ENCODE assay signal across 23 cellular contexts in genomic region chr2:15645720-15646385, GRCh38. TPM values are rescaled to one million over a fixed set of nuclear protein-coding genes. Genes with fewer than 3 reads are reported as not detected.
DNase-seq lines count a peak whose midpoint lies in the region; ATAC-seq lines count a peak whose summit lies in the region.
"Had no signal": no experiment of that assay in that cellular context is flagged by ENCODE, and none has a peak within 500 bp of the region (broad histone marks: within the 10 kb centered on the region; RNA-seq: fewer than 3 reads in every experiment).

No MANE protein-coding gene starts in this region.

- peaks cover 11% of the 10 kb centered on the region for H3K36me3 Mint-ChIP-seq in memory B cell

- no peak overlapping the region for H3K4me3 Mint-ChIP-seq in memory B cell
- H3K4me3 Mint-ChIP-seq: CD8-positive, alpha-beta T cell had no signal

- peaks cover 6% of the 10 kb centered on the region for H3K4me1 Mint-ChIP-seq in memory B cell

- peaks cover 3% of the 10 kb centered on the region for H3K27me3 Mint-ChIP-seq in memory B cell

- H3K9me3 Mint-ChIP-seq in memory B cell = peaks cover 9% of the 10 kb centered on the region

- DNase-seq in left ventricle myocardium superior (no peak), cardiac septum (ENCODE audit: low spot score) (no peak), dermis blood vessel endothelial cell (peak; percentile 53), memory B cell (ENCODE audit: low spot score in 2 of 2) (no peak), DMS 273 (lab: John Stamatoyannopoulos, UW; ENCODE audit: unreplicated experiment) (no peak), NCI-H2081 (lab: John Stamatoyannopoulos, UW) (no peak)
- DNase-seq in activated naive CD4-positive, alpha-beta T cell treated with Interleukin-2 at 50 U/mL for 16 hours = no peak
- DNase-seq: Calu3; CD8-positive, alpha-beta T cell; DMS53; EL; GOT3; IMR-90; Karpas-422; NCI-H1048; NCI-H1436; NCI-H1930; NCI-H2171; NK-92 treated with Interleukin-12 subunit alpha and Interleukin-12 subunit beta, amount 100 ng/mL, for 24 hours; Peyer's patch; SHP77; SK-N-SH had no signal

- intact Hi-C loops in left ventricle myocardium superior (cut with micrococcal nuclease) = no loop called here
- intact Hi-C loops in cardiac septum (cut with DNase I) = no loop called here

- H3K27ac Mint-ChIP-seq in memory B cell = no peak overlapping the region
- H3K27ac Mint-ChIP-seq: CD8-positive, alpha-beta T cell had no signal

- peak; percentile 63 for ATAC-seq in left ventricle myocardium superior
- ATAC-seq in memory B cell (ENCODE audit: low read depth) = peak; percentile 54
- ATAC-seq: CD8-positive, alpha-beta T cell; GM12878 had no signal

RNA-seq across cellular contexts. Expression of gene DDX1, which starts 54.2 kb away (rescaled TPM):
- total RNA-seq in left ventricle myocardium superior (167 TPM), cardiac septum (112 TPM), dermis blood vessel endothelial cell (87.3 and 126 TPM in 2 replicates)
